Comparison of ENCODE assay signal across 9 cellular contexts in genomic region chr9:91197232-91198181, GRCh38.
DNase-seq lines count a peak whose midpoint lies in the region; ATAC-seq and TF ChIP-seq lines count a peak whose summit lies in the region.
"Had no signal": no experiment of that assay in that cellular context is flagged by ENCODE, and none has a peak within 500 bp of the region (broad histone marks: within the 10 kb centered on the region; RNA-seq: fewer than 3 reads in every experiment).

No MANE protein-coding gene starts in this region.

- in situ Hi-C loops in GM13976 (cut with MboI; ENCODE audit: low sequenced_read_pairs, unreplicated experiment): no loop called here

- peaks cover 24% of the 10 kb centered on the region for H3K27me3 Mint-ChIP-seq in GM23338 (ENCODE audit: insufficient read depth, low read depth, poor library complexity)

- H3K27ac Mint-ChIP-seq in GM23338: no peak overlapping the region

- H2AFZ ChIP-seq in GM23338: no peak overlapping the region

- ATAC-seq in GM23338: no peak
- no peak for ATAC-seq in HG03354 (IDR thresholded peaks at IDR 0.05; ENCODE audit: poor library complexity, severe bottlenecking, unreplicated experiment)
- ATAC-seq in HG02852 (IDR thresholded peaks at IDR 0.05; ENCODE audit: unreplicated experiment): no peak
- no peak for ATAC-seq in HG03342 (IDR thresholded peaks at IDR 0.05; ENCODE audit: unreplicated experiment)

- no peaks in the 10 kb centered on the region for H3K9me3 ChIP-seq in Peyer's patch

- 0 out of 2 replicates have a peak, but pooled peaks cover 2% of the 10 kb centered on the region for H3F3A ChIP-seq in GM23338 (replicated peaks; ENCODE audit: low read depth)

- peak in 1 of 2 donors; percentile 40 for TF ChIP-seq POLR2A in Peyer's patch (IDR thresholded peaks at IDR 0.05)

- H3K27me3 ChIP-seq in GM23338 (ENCODE audit: insufficient read depth) (peaks cover 32% of the 10 kb centered on the region), Peyer's patch (no peaks in the 10 kb centered on the region)

- H3K27ac ChIP-seq in GM23338 (ENCODE audit: low read depth) (no peak overlapping the region), Peyer's patch (peak overlapping the region in 3 of 4 donors; percentile 97 to 98 (median 98))

- peaks cover 14% of the 10 kb centered on the region; the same call in 2 of the 3 replicates for H3K9me3 Mint-ChIP-seq in GM23338

- H3K79me2 ChIP-seq in GM23338 (replicated peaks; ENCODE audit: insufficient read depth): no peaks in the 10 kb centered on the region

- H3K9me2 ChIP-seq in GM23338 (ENCODE audit: insufficient read depth): peaks cover 7% of the 10 kb centered on the region; the same call in 1 of the 2 replicates

- H3K4me1 ChIP-seq in GM23338 (ENCODE audit: insufficient read depth): peaks cover 17% of the 10 kb centered on the region
- peaks cover 10 to 45% (median 16%) of the 10 kb centered on the region in 4 donors for H3K4me1 ChIP-seq in Peyer's patch

- peaks cover 16% of the 10 kb centered on the region; the same call in 1 of the 3 replicates for H3K36me3 Mint-ChIP-seq in GM23338 (ENCODE audit: low read depth)
- H3K36me3 Mint-ChIP-seq: IgD-negative memory B cell had no signal

- no peak overlapping the region for H3K4me3 ChIP-seq in GM23338
- H3K4me3 ChIP-seq in Peyer's patch: no peak overlapping the region
- H3K4me3 ChIP-seq in fibroblast of villous mesenchyme (ENCODE audit: low read depth, low read length): no peak overlapping the region

- H3K36me3 ChIP-seq in GM23338 (ENCODE audit: insufficient read depth) (no peaks in the 10 kb centered on the region; the same call in 1 of the 2 replicates), Peyer's patch (no peaks in the 10 kb centered on the region)

- peak; percentile 19 for DNase-seq in GM23338 (ENCODE audit: low spot score)
- DNase-seq in Peyer's patch: peak; percentile 42 to 92 (median 72)
- DNase-seq in fibroblast of villous mesenchyme (ENCODE audit: low read depth): peak; percentile 100
- peak; percentile 85 for DNase-seq in pons (ENCODE audit: low spot score)
- no peak for DNase-seq in GM13976 (ENCODE audit: low spot score)

- no peak overlapping the region for H3K4me2 ChIP-seq in GM23338

- H3K4me3 Mint-ChIP-seq in GM23338: no peak overlapping the region

- no peaks in the 10 kb centered on the region for H4K20me1 ChIP-seq in GM23338 (replicated peaks; ENCODE audit: insufficient read depth)

- TF ChIP-seq CTCF in GM23338 (conservative IDR thresholded peaks at IDR 0.05; ENCODE audit: low read depth in 2 of 2) (no peak), Peyer's patch (IDR thresholded peaks at IDR 0.05) (peak in 1 of 6 experiments; percentile 15), fibroblast of villous mesenchyme (IDR thresholded peaks at IDR 0.05; ENCODE audit: insufficient read depth, low read depth, low read length) (no peak), GM13976 (IDR thresholded peaks at IDR 0.05; ENCODE audit: borderline replicate concordance, control extremely low read depth, extremely low read depth, insufficient read depth, missing control alignments) (no peak)

- peaks cover 19% of the 10 kb centered on the region for H3K4me1 Mint-ChIP-seq in GM23338

TF ChIP-seq in GM23338, 12 proteins besides CTCF, POLR2A, EP300 and RAD21:
- TF ChIP-seq NANOG (IDR thresholded peaks at IDR 0.05; ENCODE audit: borderline replicate concordance) (no peak), ZNF114 (CRISPR knock-in tag; IDR thresholded peaks at IDR 0.05) (no peak), STAT1 (IDR thresholded peaks at IDR 0.05; ENCODE audit: unreplicated experiment) (no peak), REST (IDR thresholded peaks at IDR 0.05; ENCODE audit: unreplicated experiment) (no peak), CREB1 (CRISPR knock-in tag; IDR thresholded peaks at IDR 0.05; ENCODE audit: low read depth) (no peak), EZH2phosphoT487 (IDR thresholded peaks at IDR 0.05; ENCODE audit: unreplicated experiment) (no peak), ZNF331 (CRISPR knock-in tag; IDR thresholded peaks at IDR 0.05; ENCODE audit: low read depth) (no peak), JUNB (IDR thresholded peaks at IDR 0.05; ENCODE audit: unreplicated experiment) (no peak)
- TF ChIP-seq, protein P1, sequence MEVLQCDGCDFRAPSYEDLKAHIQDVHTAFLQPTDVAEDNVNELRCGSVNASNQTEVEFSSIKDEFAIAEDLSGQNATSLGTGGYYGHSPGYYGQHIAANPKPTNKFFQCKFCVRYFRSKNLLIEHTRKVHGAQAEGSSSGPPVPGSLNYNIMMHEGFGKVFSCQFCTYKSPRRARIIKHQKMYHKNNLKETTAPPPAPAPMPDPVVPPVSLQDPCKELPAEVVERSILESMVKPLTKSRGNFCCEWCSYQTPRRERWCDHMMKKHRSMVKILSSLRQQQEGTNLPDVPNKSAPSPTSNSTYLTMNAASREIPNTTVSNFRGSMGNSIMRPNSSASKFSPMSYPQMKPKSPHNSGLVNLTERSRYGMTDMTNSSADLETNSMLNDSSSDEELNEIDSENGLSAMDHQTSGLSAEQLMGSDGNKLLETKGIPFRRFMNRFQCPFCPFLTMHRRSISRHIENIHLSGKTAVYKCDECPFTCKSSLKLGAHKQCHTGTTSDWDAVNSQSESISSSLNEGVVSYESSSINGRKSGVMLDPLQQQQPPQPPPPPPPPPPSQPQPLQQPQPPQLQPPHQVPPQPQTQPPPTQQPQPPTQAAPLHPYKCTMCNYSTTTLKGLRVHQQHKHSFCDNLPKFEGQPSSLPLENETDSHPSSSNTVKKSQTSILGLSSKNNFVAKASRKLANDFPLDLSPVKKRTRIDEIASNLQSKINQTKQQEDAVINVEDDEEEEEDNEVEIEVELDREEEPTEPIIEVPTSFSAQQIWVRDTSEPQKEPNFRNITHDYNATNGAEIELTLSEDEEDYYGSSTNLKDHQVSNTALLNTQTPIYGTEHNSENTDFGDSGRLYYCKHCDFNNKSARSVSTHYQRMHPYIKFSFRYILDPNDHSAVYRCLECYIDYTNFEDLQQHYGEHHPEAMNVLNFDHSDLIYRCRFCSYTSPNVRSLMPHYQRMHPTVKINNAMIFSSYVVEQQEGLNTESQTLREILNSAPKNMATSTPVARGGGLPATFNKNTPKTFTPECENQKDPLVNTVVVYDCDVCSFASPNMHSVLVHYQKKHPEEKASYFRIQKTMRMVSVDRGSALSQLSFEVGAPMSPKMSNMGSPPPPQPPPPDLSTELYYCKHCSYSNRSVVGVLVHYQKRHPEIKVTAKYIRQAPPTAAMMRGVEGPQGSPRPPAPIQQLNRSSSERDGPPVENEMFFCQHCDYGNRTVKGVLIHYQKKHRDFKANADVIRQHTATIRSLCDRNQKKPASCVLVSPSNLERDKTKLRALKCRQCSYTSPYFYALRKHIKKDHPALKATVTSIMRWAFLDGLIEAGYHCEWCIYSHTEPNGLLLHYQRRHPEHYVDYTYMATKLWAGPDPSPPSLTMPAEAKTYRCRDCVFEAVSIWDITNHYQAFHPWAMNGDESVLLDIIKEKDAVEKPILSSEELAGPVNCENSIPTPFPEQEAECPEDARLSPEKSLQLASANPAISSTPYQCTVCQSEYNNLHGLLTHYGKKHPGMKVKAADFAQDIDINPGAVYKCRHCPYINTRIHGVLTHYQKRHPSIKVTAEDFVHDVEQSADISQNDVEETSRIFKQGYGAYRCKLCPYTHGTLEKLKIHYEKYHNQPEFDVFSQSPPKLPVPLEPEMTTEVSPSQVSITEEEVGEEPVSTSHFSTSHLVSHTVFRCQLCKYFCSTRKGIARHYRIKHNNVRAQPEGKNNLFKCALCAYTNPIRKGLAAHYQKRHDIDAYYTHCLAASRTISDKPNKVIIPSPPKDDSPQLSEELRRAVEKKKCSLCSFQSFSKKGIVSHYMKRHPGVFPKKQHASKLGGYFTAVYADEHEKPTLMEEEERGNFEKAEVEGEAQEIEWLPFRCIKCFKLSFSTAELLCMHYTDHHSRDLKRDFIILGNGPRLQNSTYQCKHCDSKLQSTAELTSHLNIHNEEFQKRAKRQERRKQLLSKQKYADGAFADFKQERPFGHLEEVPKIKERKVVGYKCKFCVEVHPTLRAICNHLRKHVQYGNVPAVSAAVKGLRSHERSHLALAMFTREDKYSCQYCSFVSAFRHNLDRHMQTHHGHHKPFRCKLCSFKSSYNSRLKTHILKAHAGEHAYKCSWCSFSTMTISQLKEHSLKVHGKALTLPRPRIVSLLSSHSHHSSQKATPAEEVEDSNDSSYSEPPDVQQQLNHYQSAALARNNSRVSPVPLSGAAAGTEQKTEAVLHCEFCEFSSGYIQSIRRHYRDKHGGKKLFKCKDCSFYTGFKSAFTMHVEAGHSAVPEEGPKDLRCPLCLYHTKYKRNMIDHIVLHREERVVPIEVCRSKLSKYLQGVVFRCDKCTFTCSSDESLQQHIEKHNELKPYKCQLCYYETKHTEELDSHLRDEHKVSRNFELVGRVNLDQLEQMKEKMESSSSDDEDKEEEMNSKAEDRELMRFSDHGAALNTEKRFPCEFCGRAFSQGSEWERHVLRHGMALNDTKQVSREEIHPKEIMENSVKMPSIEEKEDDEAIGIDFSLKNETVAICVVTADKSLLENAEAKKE (CRISPR knock-in tag; IDR thresholded peaks at IDR 0.05): no peak
